9 cellular contexts compared by ENCODE assay signal in genomic region chr7:95545007-95545615, GRCh38. TPM values are rescaled to one million over a fixed set of nuclear protein-coding genes. Genes with fewer than 3 reads are reported as not detected.
DNase-seq lines count a peak whose midpoint lies in the region; ATAC-seq and TF ChIP-seq lines count a peak whose summit lies in the region.
"Had no signal": no experiment of that assay in that cellular context is flagged by ENCODE, and none has a peak within 500 bp of the region (broad histone marks: within the 10 kb centered on the region; RNA-seq: fewer than 3 reads in every experiment).

No MANE protein-coding gene starts in this region.

- DNase-seq in GM13977 (ENCODE audit: low spot score) (no peak), OCI-M1 (lab: John Stamatoyannopoulos, UW) (peak; percentile 88), epithelial cell of esophagus (ENCODE audit: low read depth) (peak; percentile 71), mucosa of gallbladder (ENCODE audit: low spot score) (peak; percentile 62), mesenteric fat pad (ENCODE audit: low spot score) (no peak), cortex of kidney (lab: John Stamatoyannopoulos, UW) (no peak)
- DNase-seq in stimulated activated effector memory CD8-positive, alpha-beta T cell treated with anti-CD3 and anti-CD28 coated beads, Interleukin-12 subunit alpha, Interleukin-12 subunit beta, amount 100 ng/mL, for 72 hours (ENCODE audit: low spot score in 2 of 2) = no peak

- TF ChIP-seq CTCF in GM13977 (IDR thresholded peaks at IDR 0.05; ENCODE audit: extremely low read depth, insufficient read depth, missing control alignments) (peak; percentile 30), epithelial cell of esophagus (IDR thresholded peaks at IDR 0.05; ENCODE audit: insufficient read depth, low read depth, low read length, missing control alignments) (peak; percentile 85)

- no peaks in the 10 kb centered on the region for H3K9me3 Mint-ChIP-seq in stimulated activated effector memory CD8-positive, alpha-beta T cell treated with anti-CD3 and anti-CD28 coated beads, Interleukin-12 subunit alpha, Interleukin-12 subunit beta, amount 100 ng/mL, for 72 hours
- H3K9me3 Mint-ChIP-seq: stimulated activated naive CD8-positive, alpha-beta T cell treated with anti-CD3 and anti-CD28 coated beads, Interleukin-15, Interleukin-2, amounts not matched to agents 100 ng/mL and 50 ng/mL, for 24 hours had no signal

- no peak for ATAC-seq in stimulated activated effector memory CD8-positive, alpha-beta T cell treated with anti-CD3 and anti-CD28 coated beads, Interleukin-12 subunit alpha, Interleukin-12 subunit beta, amount 100 ng/mL, for 72 hours
- ATAC-seq in HG02884 (IDR thresholded peaks at IDR 0.05; ENCODE audit: unreplicated experiment) = no peak

- in situ Hi-C loops in GM13977 (cut with MboI; ENCODE audit: low pct_unique_long_range_greater_than_20kb, low sequenced_read_pairs, unreplicated experiment) = no loop called here

- H3K36me3 Mint-ChIP-seq in stimulated activated effector memory CD8-positive, alpha-beta T cell treated with anti-CD3 and anti-CD28 coated beads, Interleukin-12 subunit alpha, Interleukin-12 subunit beta, amount 100 ng/mL, for 72 hours = no peaks in the 10 kb centered on the region

- peaks cover 6% of the 10 kb centered on the region for H3K4me1 Mint-ChIP-seq in stimulated activated effector memory CD8-positive, alpha-beta T cell treated with anti-CD3 and anti-CD28 coated beads, Interleukin-12 subunit alpha, Interleukin-12 subunit beta, amount 100 ng/mL, for 72 hours

- H3K4me3 ChIP-seq in epithelial cell of esophagus (ENCODE audit: low read length) = peak overlapping the region; percentile 16

- H3K4me3 Mint-ChIP-seq in stimulated activated effector memory CD8-positive, alpha-beta T cell treated with anti-CD3 and anti-CD28 coated beads, Interleukin-12 subunit alpha, Interleukin-12 subunit beta, amount 100 ng/mL, for 72 hours = no peak overlapping the region
- H3K4me3 Mint-ChIP-seq: stimulated activated naive CD8-positive, alpha-beta T cell treated with anti-CD3 and anti-CD28 coated beads, Interleukin-15, Interleukin-2, amounts not matched to agents 100 ng/mL and 50 ng/mL, for 24 hours had no signal

- H3K27ac Mint-ChIP-seq in stimulated activated effector memory CD8-positive, alpha-beta T cell treated with anti-CD3 and anti-CD28 coated beads, Interleukin-12 subunit alpha, Interleukin-12 subunit beta, amount 100 ng/mL, for 72 hours = no peak overlapping the region
- H3K27ac Mint-ChIP-seq: stimulated activated naive CD8-positive, alpha-beta T cell treated with anti-CD3 and anti-CD28 coated beads, Interleukin-15, Interleukin-2, amounts not matched to agents 100 ng/mL and 50 ng/mL, for 24 hours had no signal

RNA-seq across cellular contexts. Expression of gene PDK4, which starts 51.2 kb away (rescaled TPM):
- total RNA-seq in mucosa of gallbladder = 64.2 TPM
- total RNA-seq in mesenteric fat pad = 482 TPM

RNA-seq across cellular contexts. Expression of gene ASB4, which starts 59.4 kb away (rescaled TPM):
- total RNA-seq in mucosa of gallbladder = 0.09 TPM
- 0.29 TPM for total RNA-seq in mesenteric fat pad

Comparison
In these comparisons a context has a peak if more than half of its experiments do, and no peak if none do; other contexts are left out.
1. DNase-seq: peak in OCI-M1 (single experiment), epithelial cell of esophagus (single experiment) and mucosa of gallbladder (single experiment); none in GM13977 (single experiment), mesenteric fat pad (single experiment), stimulated activated effector memory CD8-positive, alpha-beta T cell treated with anti-CD3 and anti-CD28 coated beads, Interleukin-12 subunit alpha, Interleukin-12 subunit beta, amount 100 ng/mL, for 72 hours (0 of 2) and cortex of kidney (single experiment).